8 cellular contexts compared by ENCODE assay signal in genomic region chr11:75350743-75351540, GRCh38. TPM values are rescaled to one million over a fixed set of nuclear protein-coding genes. Genes with fewer than 3 reads are reported as not detected.
A peak's percentile ranks its signal among the peaks of the same experiment; 100 is the strongest.
DNase-seq lines count a peak whose midpoint lies in the region; TF ChIP-seq lines count a peak whose summit lies in the region.

No MANE protein-coding gene starts in this region.

- CTCF ChIA-PET in activated CD4-positive, alpha-beta memory T cell treated with anti-CD3 and anti-CD28 coated beads, Interleukin-2, amount 10 ng/mL, durations not matched to agents 7 days and 5 days (lab: Charles Lee): interaction anchor here (1.3 to 1.7 kb wide), 4 partner anchors 11 to 109 kb away, joined by 4 to 8 read pairs (median 6); no protein-coding TSS in a partner anchor

- peak; percentile 67 for TF ChIP-seq CTCF in Loucy (conservative IDR thresholded peaks at IDR 0.05; ENCODE audit: low read length)
- TF ChIP-seq CTCF in tibial artery (IDR thresholded peaks at IDR 0.05): no peak

- H3K36me3 ChIP-seq in Loucy (ENCODE audit: insufficient read depth, low read length) (no peaks in the 10 kb centered on the region), endocrine pancreas (ENCODE audit: control insufficient read depth, insufficient read depth, low read length) (no peaks in the 10 kb centered on the region), muscle layer of duodenum (ENCODE audit: control insufficient read depth in 1 of 2, insufficient read depth in 2 of 2, low read length in 2 of 2) (no peaks in the 10 kb centered on the region), tibial artery (no peaks in the 10 kb centered on the region)

- H3K27ac ChIP-seq in muscle layer of duodenum (ENCODE audit: low read length): peak overlapping the region; percentile 92
- peak overlapping the region; percentile 60 to 65 for H3K27ac ChIP-seq in tibial artery

- peaks cover 70% of the 10 kb centered on the region for H3K79me2 ChIP-seq in Loucy (ENCODE audit: insufficient read depth, low read length)

- H3K4me1 Mint-ChIP-seq in activated CD4-positive, alpha-beta memory T cell treated with anti-CD3 and anti-CD28 coated beads, Interleukin-2, amount 10 ng/mL, durations not matched to agents 7 days and 5 days: peaks cover 41% of the 10 kb centered on the region

- peaks cover 42% of the 10 kb centered on the region for H4K20me1 ChIP-seq in Loucy (ENCODE audit: insufficient read depth, low read length, poor library complexity, severe bottlenecking)

- peaks cover 2% of the 10 kb centered on the region for H3K27me3 Mint-ChIP-seq in activated CD4-positive, alpha-beta memory T cell treated with anti-CD3 and anti-CD28 coated beads, Interleukin-2, amount 10 ng/mL, durations not matched to agents 7 days and 5 days

- POLR2A ChIA-PET in activated CD4-positive, alpha-beta memory T cell treated with anti-CD3 and anti-CD28 coated beads, Interleukin-2, amount 10 ng/mL, durations not matched to agents 7 days and 5 days (lab: Charles Lee): interaction anchor here (1.1 to 5.2 kb wide), 4 partner anchors 10 to 75 kb away, joined by 3 to 49 read pairs (median 6); no protein-coding TSS in a partner anchor

- H3K27me3 ChIP-seq in Loucy (ENCODE audit: insufficient read depth, low read length, poor library complexity, severe bottlenecking) (no peaks in the 10 kb centered on the region), endocrine pancreas (ENCODE audit: control insufficient read depth, insufficient read depth, low read length) (no peaks in the 10 kb centered on the region), muscle layer of duodenum (ENCODE audit: low read depth, low read length) (no peaks in the 10 kb centered on the region), tibial artery (no peaks in the 10 kb centered on the region)

- peak overlapping the region; percentile 59; the same call in 1 of the 2 replicates for H2AFZ ChIP-seq in Loucy (ENCODE audit: low read length)

- peak overlapping the region; percentile 67 for H3K27ac Mint-ChIP-seq in activated CD4-positive, alpha-beta memory T cell treated with anti-CD3 and anti-CD28 coated beads, Interleukin-2, amount 10 ng/mL, durations not matched to agents 7 days and 5 days

- peaks cover 61% of the 10 kb centered on the region for H3K4me1 ChIP-seq in Loucy (ENCODE audit: insufficient read depth, low read length, poor library complexity, severe bottlenecking)
- no peaks in the 10 kb centered on the region for H3K4me1 ChIP-seq in endocrine pancreas (ENCODE audit: control insufficient read depth, insufficient read depth, low read length)
- H3K4me1 ChIP-seq in muscle layer of duodenum (ENCODE audit: control insufficient read depth in 1 of 2, insufficient read depth in 2 of 2, low read length in 2 of 2): peaks cover 38 to 53% of the 10 kb centered on the region in 2 donors
- H3K4me1 ChIP-seq in tibial artery: peaks cover 0 to 62% (median 35%) of the 10 kb centered on the region in 4 donors

- peak overlapping the region; percentile 93 for H3K9ac ChIP-seq in Loucy (ENCODE audit: low read depth, low read length, poor library complexity, severe bottlenecking)
- H3K9ac ChIP-seq in endocrine pancreas (ENCODE audit: control insufficient read depth, insufficient read depth, low read length): peak overlapping the region; percentile 47

- intact Hi-C loops in tibial artery (cut with DNase I; ENCODE audit: low total_unique reads): no loop called here

- no peaks in the 10 kb centered on the region for H3K9me3 Mint-ChIP-seq in activated CD4-positive, alpha-beta memory T cell treated with anti-CD3 and anti-CD28 coated beads, Interleukin-2, amount 10 ng/mL, durations not matched to agents 7 days and 5 days

- H3F3A ChIP-seq in Loucy (ENCODE audit: low read depth): no peaks in the 10 kb centered on the region

- no peaks in the 10 kb centered on the region for H3K9me2 ChIP-seq in Loucy (replicated peaks; ENCODE audit: low read depth, low read length)

- no peaks in the 10 kb centered on the region for H3K36me3 Mint-ChIP-seq in activated CD4-positive, alpha-beta memory T cell treated with anti-CD3 and anti-CD28 coated beads, Interleukin-2, amount 10 ng/mL, durations not matched to agents 7 days and 5 days (ENCODE audit: low read depth)

- DNase-seq in COLO668 (lab: John Stamatoyannopoulos, UW; ENCODE audit: unreplicated experiment): peak; percentile 25
- peak; percentile 41 for DNase-seq in activated CD4-positive, alpha-beta memory T cell treated with anti-CD3 and anti-CD28 coated beads, Interleukin-2, amount 10 ng/mL, durations not matched to agents 7 days and 5 days
- DNase-seq in tibial artery: peak; percentile 63 to 82
- no peak for DNase-seq in NCI-H1048 (lab: John Stamatoyannopoulos, UW)
- DNase-seq in SIG-M5 treated with dmso at 0.1 percent for 504 hours (lab: John Stamatoyannopoulos, UW; ENCODE audit: unreplicated experiment): no peak

- peak overlapping the region; percentile 97 for H3K4me2 ChIP-seq in Loucy (ENCODE audit: low read depth, low read length, poor library complexity, severe bottlenecking)

- H3K4me3 Mint-ChIP-seq in activated CD4-positive, alpha-beta memory T cell treated with anti-CD3 and anti-CD28 coated beads, Interleukin-2, amount 10 ng/mL, durations not matched to agents 7 days and 5 days: peak overlapping the region; percentile 69

- H3K9me3 ChIP-seq in Loucy (ENCODE audit: insufficient read depth, low read depth, low read length): no peaks in the 10 kb centered on the region
- H3K9me3 ChIP-seq in endocrine pancreas (ENCODE audit: control insufficient read depth, low read length): no peaks in the 10 kb centered on the region
- H3K9me3 ChIP-seq in muscle layer of duodenum (ENCODE audit: control insufficient read depth in 1 of 2, low read length in 2 of 2): no peaks in the 10 kb centered on the region
- H3K9me3 ChIP-seq in tibial artery: no peaks in the 10 kb centered on the region

- peak overlapping the region; percentile 89 for H3K4me3 ChIP-seq in Loucy (ENCODE audit: low read length, poor library complexity, severe bottlenecking)
- H3K4me3 ChIP-seq in endocrine pancreas (ENCODE audit: control insufficient read depth, insufficient read depth, low read length): peak overlapping the region; percentile 28
- H3K4me3 ChIP-seq in muscle layer of duodenum (ENCODE audit: low read depth in 1 of 2, low read length in 2 of 2): peak overlapping the region; percentile 87 to 90
- peak overlapping the region; percentile 54 to 63 for H3K4me3 ChIP-seq in tibial artery

RNA-seq across cellular contexts. Expression of gene ARRB1, which starts 0.5 kb away (rescaled TPM):
- total RNA-seq in activated CD4-positive, alpha-beta memory T cell treated with anti-CD3 and anti-CD28 coated beads, Interleukin-2, amount 10 ng/mL, durations not matched to agents 7 days and 5 days: 10 to 100 TPM; 13.4 to 19.0 TPM

RNA-seq across cellular contexts. Expression of gene RPS3, which starts 48.4 kb away (rescaled TPM):
- 1,000 to 10,000 TPM; 2,828 to 2,853 TPM for total RNA-seq in activated CD4-positive, alpha-beta memory T cell treated with anti-CD3 and anti-CD28 coated beads, Interleukin-2, amount 10 ng/mL, durations not matched to agents 7 days and 5 days

Comparison
In these comparisons a context has a peak if more than half of its experiments do, and no peak if none do; other contexts are left out.
1. DNase-seq: peak in COLO668 (single experiment), activated CD4-positive, alpha-beta memory T cell treated with anti-CD3 and anti-CD28 coated beads, Interleukin-2, amount 10 ng/mL, durations not matched to agents 7 days and 5 days (single experiment) and tibial artery (2 of 2); none in NCI-H1048 (single experiment) and SIG-M5 treated with dmso at 0.1 percent for 504 hours (single experiment).
2. H3K4me3 ChIP-seq: peak in every context shown above with its lines; median percentile 89 in Loucy; 88 in muscle layer of duodenum; 58 in tibial artery; 28 in endocrine pancreas.